ENCODE assay signal across 15 cellular contexts in genomic region chr9:107952773-107953172, GRCh38.
"Had no signal": no experiment of that assay in that cellular context is flagged by ENCODE, and none has a peak within 500 bp of the region (broad histone marks: within the 10 kb centered on the region; RNA-seq: fewer than 3 reads in every experiment).

No MANE protein-coding gene starts in this region.

- H3K4me1 Mint-ChIP-seq: activated CD4-positive, alpha-beta T cell treated with anti-CD3 and anti-CD28 coated beads, Interleukin-2, amount 10 ng/mL, durations not matched to agents 7 days and 5 days; memory B cell; naive thymus-derived CD4-positive, alpha-beta T cell; stimulated activated effector memory CD8-positive, alpha-beta T cell treated with anti-CD3 and anti-CD28 coated beads, Interleukin-12 subunit alpha, Interleukin-12 subunit beta, amount 100 ng/mL, for 72 hours had no signal

- H3K36me3 Mint-ChIP-seq: stimulated activated effector memory CD8-positive, alpha-beta T cell treated with anti-CD3 and anti-CD28 coated beads, Interleukin-12 subunit alpha, Interleukin-12 subunit beta, amount 100 ng/mL, for 72 hours had no signal

- H3K27me3 Mint-ChIP-seq: activated CD4-positive, alpha-beta T cell treated with anti-CD3 and anti-CD28 coated beads, Interleukin-2, amount 10 ng/mL, durations not matched to agents 7 days and 5 days; naive thymus-derived CD4-positive, alpha-beta T cell had no signal

- ATAC-seq: naive thymus-derived CD4-positive, alpha-beta T cell; pancreas; stimulated activated effector memory CD8-positive, alpha-beta T cell treated with anti-CD3 and anti-CD28 coated beads, Interleukin-12 subunit alpha, Interleukin-12 subunit beta, amount 100 ng/mL, for 72 hours; upper lobe of right lung had no signal

- DNase-seq: activated CD4-positive, alpha-beta T cell treated with anti-CD3 and anti-CD28 coated beads, Interleukin-2, amount 10 ng/mL, durations not matched to agents 7 days and 5 days; activated CD4-positive, CD25-positive, alpha-beta regulatory T cell; anterior cingulate cortex; erythroblast; kidney; left ventricle myocardium inferior; mucosa of descending colon; naive thymus-derived CD4-positive, alpha-beta T cell; pancreas; stimulated activated CD4-positive, alpha-beta T cell treated with anti-CD3 and anti-CD28 coated beads, Interleukin-12 subunit alpha, Interleukin-12 subunit beta, amount 100 ng/mL, for 4 hours; upper lobe of right lung had no signal

- H3K4me3 Mint-ChIP-seq: activated CD4-positive, alpha-beta T cell treated with anti-CD3 and anti-CD28 coated beads, Interleukin-2, amount 10 ng/mL, durations not matched to agents 7 days and 5 days; activated T-helper 1 cell treated with anti-CD3 and anti-CD28 coated beads, Interleukin-12 subunit alpha, Interleukin-12 subunit beta, Interleukin-2, Interleukin-4 antibody, amounts not matched to agents 30 ng/mL and 10 ng/mL and 1 ng/mL, durations not matched to agents 14 hours and 24 hours and 36 hours; memory B cell; naive thymus-derived CD4-positive, alpha-beta T cell; stimulated activated effector memory CD8-positive, alpha-beta T cell treated with anti-CD3 and anti-CD28 coated beads, Interleukin-12 subunit alpha, Interleukin-12 subunit beta, amount 100 ng/mL, for 72 hours; T-helper 2 cell treated with Interferon-gamma antibody and Interleukin-4, amounts not matched to agents 5 μg/mL and 100 μg/mL, for 36 hours had no signal

- H3K9me3 Mint-ChIP-seq: activated CD4-positive, alpha-beta T cell treated with anti-CD3 and anti-CD28 coated beads, Interleukin-2, amount 10 ng/mL, durations not matched to agents 7 days and 5 days had no signal

- H3K27ac Mint-ChIP-seq: activated CD4-positive, alpha-beta T cell treated with anti-CD3 and anti-CD28 coated beads, Interleukin-2, amount 10 ng/mL, durations not matched to agents 7 days and 5 days; activated T-helper 1 cell treated with anti-CD3 and anti-CD28 coated beads, Interleukin-12 subunit alpha, Interleukin-12 subunit beta, Interleukin-2, Interleukin-4 antibody, amounts not matched to agents 30 ng/mL and 10 ng/mL and 1 ng/mL, durations not matched to agents 14 hours and 24 hours and 36 hours; memory B cell; naive thymus-derived CD4-positive, alpha-beta T cell; stimulated activated effector memory CD8-positive, alpha-beta T cell treated with anti-CD3 and anti-CD28 coated beads, Interleukin-12 subunit alpha, Interleukin-12 subunit beta, amount 100 ng/mL, for 72 hours; T-helper 2 cell treated with Interferon-gamma antibody and Interleukin-4, amounts not matched to agents 5 μg/mL and 100 μg/mL, for 36 hours had no signal
